ENCODE assay signal across 29 cellular contexts in the genomic region with DNA sequence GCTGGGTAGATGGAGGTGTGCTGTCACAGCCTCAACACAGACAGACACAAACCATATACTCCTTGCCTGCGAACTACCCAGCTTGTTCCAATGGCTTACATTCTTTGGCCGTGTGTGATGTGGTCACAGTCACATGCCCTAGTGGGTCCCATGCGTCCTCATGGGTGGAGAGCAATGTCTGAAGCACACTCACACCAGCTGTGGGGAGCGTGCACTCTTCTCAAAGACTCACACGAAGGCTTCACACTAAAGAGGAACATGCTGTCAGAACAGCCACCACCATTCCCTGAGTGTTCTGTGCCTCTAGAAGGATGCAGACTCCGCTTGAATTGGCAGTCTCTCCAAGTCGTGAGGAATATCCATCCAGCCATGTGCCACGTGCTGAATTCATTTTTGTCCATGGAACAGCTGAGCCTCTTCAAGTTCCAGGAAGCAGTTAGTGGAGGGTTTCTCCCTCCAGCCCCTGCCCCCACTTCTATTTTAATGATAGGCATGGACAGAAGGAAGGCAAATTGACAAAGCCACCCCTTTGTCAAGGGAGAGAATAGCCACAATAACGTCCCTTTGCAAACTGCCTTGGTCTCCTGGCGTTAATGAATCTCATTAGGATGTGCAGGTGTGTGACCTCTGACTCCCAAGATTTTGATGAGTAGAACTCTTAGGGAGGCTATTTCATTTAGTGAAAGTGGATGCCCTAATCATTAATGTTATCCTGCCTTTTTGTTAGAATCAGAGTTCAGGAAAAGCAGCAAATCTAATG.
DNase-seq lines count a peak whose midpoint lies in the region; ATAC-seq and TF ChIP-seq lines count a peak whose summit lies in the region.
"Had no signal": no experiment of that assay in that cellular context is flagged by ENCODE, and none has a peak within 500 bp of the region (broad histone marks: within the 10 kb centered on the region; RNA-seq: fewer than 3 reads in every experiment).

No MANE protein-coding gene starts in this region.

- TF ChIP-seq CTCF in foreskin fibroblast (IDR thresholded peaks at IDR 0.05; ENCODE audit: low read depth, low read length) (no peak), suprapubic skin (IDR thresholded peaks at IDR 0.05) (no peak), gastroesophageal sphincter (IDR thresholded peaks at IDR 0.05) (no peak)

- peaks cover 10% of the 10 kb centered on the region for H3K4me1 ChIP-seq in suprapubic skin
- H3K4me1 ChIP-seq in gastroesophageal sphincter: peaks cover 0 to 20% (median 0%) of the 10 kb centered on the region in 3 donors
- H3K4me1 ChIP-seq: BE2C, body of pancreas, Caco-2 had no signal

- no peaks in the 10 kb centered on the region for H3K9me3 ChIP-seq in suprapubic skin
- no peaks in the 10 kb centered on the region for H3K9me3 ChIP-seq in gastroesophageal sphincter
- H3K9me3 ChIP-seq: BE2C, body of pancreas, Caco-2, esophagus squamous epithelium, spleen had no signal

- H3K27ac ChIP-seq in suprapubic skin (peak overlapping the region; percentile 49), gastroesophageal sphincter (no peak overlapping the region)
- H3K27ac ChIP-seq: 22Rv1, body of pancreas, spleen had no signal

- TF ChIP-seq EP300 in suprapubic skin (IDR thresholded peaks at IDR 0.05) (no peak), gastroesophageal sphincter (IDR thresholded peaks at IDR 0.05) (no peak)

- TF ChIP-seq POLR2A in suprapubic skin (IDR thresholded peaks at IDR 0.05): no peak
- no peak for TF ChIP-seq POLR2A in gastroesophageal sphincter (IDR thresholded peaks at IDR 0.05)

- ATAC-seq in GM21367 (IDR thresholded peaks at IDR 0.05; ENCODE audit: unreplicated experiment) (no peak), gastroesophageal sphincter (no peak)
- ATAC-seq: body of pancreas; effector memory CD8-positive, alpha-beta T cell; HCT116; SK-N-SH treated with all-trans-retinoic acid at 6 μM for 48 hours had no signal

- 75% methylated on average over 9 of the region's 10 CpGs for WGBS in suprapubic skin
- WGBS in gastroesophageal sphincter (ENCODE audit: low coverage in 1 of 2), 2 donors: 72 to 75% methylated on average over 3 to 5 of the region's 10 CpGs

- no peaks in the 10 kb centered on the region for H3K27me3 ChIP-seq in suprapubic skin
- no peaks in the 10 kb centered on the region for H3K27me3 ChIP-seq in gastroesophageal sphincter
- H3K27me3 ChIP-seq: BE2C, body of pancreas, esophagus squamous epithelium, spleen had no signal

- H3K4me3 ChIP-seq in foreskin fibroblast (ENCODE audit: low read depth in 1 of 2, low read length in 2 of 2) (no peak overlapping the region), suprapubic skin (no peak overlapping the region), gastroesophageal sphincter (no peak overlapping the region)
- H3K4me3 ChIP-seq: body of pancreas, esophagus squamous epithelium, lung, spleen had no signal

- DNase-seq in DMS153 (lab: John Stamatoyannopoulos, UW) (peak; percentile 27), DMS153 treated with DMSO at 0.1 percent for 48 hours (lab: John Stamatoyannopoulos, UW; ENCODE audit: unreplicated experiment) (no peak), NCI-H2227 treated with DMSO at 0.1 percent for 48 hours (lab: John Stamatoyannopoulos, UW) (peak; percentile 10), foreskin fibroblast (peak; percentile 9 to 46), suprapubic skin (ENCODE audit: low spot score in 2 of 2) (no peak), RPMI8226 (no peak)
- DNase-seq: activated B cell treated with CpG ODN at 0.5 μM for 24 hours; activated CD4-positive, alpha-beta memory T cell treated with anti-CD3 and anti-CD28 coated beads, Interleukin-2, amount 10 ng/mL, durations not matched to agents 7 days and 5 days; activated effector memory CD4-positive, alpha-beta T cell treated with anti-CD3 and anti-CD28 coated beads, Interleukin-2, amount 50 U/mL, for 16 hours; activated T-cell treated with anti-CD3 and anti-CD28 coated beads for 4 hours; BE2C; body of pancreas; Caco-2; effector memory CD8-positive, alpha-beta T cell; esophagus squamous epithelium; kidney; NCI-H1092; NCI-H510A; occipital lobe; spleen; stimulated activated CD4-positive, alpha-beta T cell treated with anti-CD3 and anti-CD28 coated beads, Interleukin-4, amount 100 ng/mL, for 1 hour; stimulated activated naive CD4-positive, alpha-beta T cell; T-helper 9 cell had no signal

- H3K36me3 ChIP-seq in suprapubic skin (no peaks in the 10 kb centered on the region), gastroesophageal sphincter (no peaks in the 10 kb centered on the region)
- H3K36me3 ChIP-seq: BE2C, esophagus squamous epithelium, spleen had no signal

Comparison
In these comparisons a context has a peak if more than half of its experiments do, and no peak if none do; other contexts are left out.
1. DNase-seq: peak in DMS153 (single experiment), NCI-H2227 treated with DMSO at 0.1 percent for 48 hours (single experiment) and foreskin fibroblast (2 of 2); none in DMS153 treated with DMSO at 0.1 percent for 48 hours (single experiment), suprapubic skin (0 of 2) and RPMI8226 (single experiment).